In the genomic region with DNA sequence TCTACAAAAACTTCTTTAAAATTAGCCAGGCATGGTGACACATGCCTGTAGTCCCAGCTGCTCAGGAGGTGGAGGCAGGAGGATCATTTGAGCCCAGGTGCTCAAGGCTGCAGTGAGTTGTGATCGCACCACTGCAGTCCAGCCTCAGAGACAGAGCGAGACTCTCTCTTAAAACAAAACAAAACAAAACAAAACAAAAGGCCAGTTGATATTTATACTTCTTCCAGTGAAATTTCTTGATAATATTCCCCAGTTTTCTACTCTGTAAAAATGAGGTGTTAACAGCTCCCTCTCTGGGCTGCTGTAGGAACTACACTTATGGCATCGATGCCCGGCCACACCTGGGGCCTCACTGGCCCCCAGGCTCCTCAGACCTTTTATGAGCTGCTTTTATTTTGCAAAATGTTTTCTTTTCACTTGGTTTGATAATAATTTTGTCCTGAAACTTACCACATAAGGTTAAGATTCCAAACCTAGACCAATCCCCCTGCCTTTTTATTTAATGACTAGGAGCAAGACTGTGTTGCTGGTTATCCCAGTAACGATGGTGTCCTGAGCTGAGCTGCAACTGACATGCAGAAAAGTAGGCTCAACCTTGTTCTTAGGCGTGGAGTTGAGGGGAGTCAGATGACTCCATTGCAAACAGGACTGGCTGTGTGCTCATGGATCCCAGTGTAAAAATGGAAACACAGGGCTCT, we compare ENCODE assay signal across 8 cellular contexts. TPM values are rescaled to one million over a fixed set of nuclear protein-coding genes. Genes with fewer than 3 reads are reported as not detected.
DNase-seq lines count a peak whose midpoint lies in the region; ATAC-seq, FAIRE-seq and TF ChIP-seq lines count a peak whose summit lies in the region.

No MANE protein-coding gene starts in this region.

- no peak overlapping the region for H3K4me2 ChIP-seq in H1 (ENCODE audit: insufficient read depth in 1 of 2, low read depth in 2 of 2, low read length in 2 of 2)

- in situ Hi-C loops in KBM-7 (cut with MboI; ENCODE audit: low pct_unique_long_range_greater_than_20kb, low sequenced_read_pairs): no loop called here

- no peak overlapping the region for H2BK20ac ChIP-seq in H1 (ENCODE audit: low read length)

- no peak overlapping the region; the same call in 1 of the 2 replicates for H3K18ac ChIP-seq in H1 (ENCODE audit: extremely low read depth, low read length)

- H2BK15ac ChIP-seq in H1 (ENCODE audit: low read length): no peak overlapping the region

- H2BK120ac ChIP-seq in H1 (replicated peaks; ENCODE audit: low read depth, low read length): no peak overlapping the region

- no peaks in the 10 kb centered on the region for H3K27me3 Mint-ChIP-seq in naive B cell

- H2BK12ac ChIP-seq in H1 (ENCODE audit: low read depth, low read length): no peak overlapping the region

- no peaks in the 10 kb centered on the region for H3K23me2 ChIP-seq in H1 (ENCODE audit: low read depth, low read length)

- peaks cover 39 to 72% (median 56%) of the 10 kb centered on the region in 3 donors for H3K4me1 Mint-ChIP-seq in naive B cell

- CTCF ChIA-PET in H1 (lab: Charles Lee; ENCODE audit: partially characterized antibody): interaction anchor here (0.8 to 2.8 kb wide), 20 partner anchors 24 to 397 kb away, joined by 3 to 21 read pairs (median 4); a partner anchor contains a TSS

- no peak for TF ChIP-seq POLR2A in H1 (IDR thresholded peaks at IDR 0.05; ENCODE audit: control extremely low read depth in 1 of 2, low read depth in 2 of 2, low read length in 2 of 2)

- H3K56ac ChIP-seq in H1 (replicated peaks; ENCODE audit: insufficient read length, low read depth, low read length): no peak overlapping the region

- H4K8ac ChIP-seq in H1 (ENCODE audit: extremely low read depth, insufficient read depth, low read length): no peak overlapping the region

- peak; percentile 5 for DNase-seq in DMS 273 treated with DMSO at 0.1 percent for 48 hours (lab: John Stamatoyannopoulos, UW)
- peak; percentile 68 for DNase-seq in KBM-7
- DNase-seq in activated CD4-positive, alpha-beta T cell treated with anti-CD3 and anti-CD28 coated beads for 4 hours: peak; percentile 22 to 50
- peak in 1 of 2 experiments; percentile 74 for DNase-seq in H1 (ENCODE audit: low read depth in 1 of 2, low spot score in 2 of 2)
- DNase-seq in naive B cell: peak; percentile 48
- DNase-seq in NCI-H1436 treated with DMSO at 0.1 percent for 48 hours (lab: John Stamatoyannopoulos, UW): no peak

- TF ChIP-seq RAD21 in H1 (IDR thresholded peaks at IDR 0.05 in 1 of 2, conservative IDR thresholded peaks at IDR 0.05 in 1 of 2; ENCODE audit: low read depth in 2 of 2, low read length in 2 of 2): peak; percentile 26 to 46; a peak in 3 of 4 replicates

- POLR2A ChIA-PET in H1 (lab: Charles Lee; ENCODE audit: partially characterized antibody): interaction anchor here (0.7 to 2.0 kb wide), 8 partner anchors 9 to 211 kb away, joined by 3 to 7 read pairs (median 4); a partner anchor contains a TSS

- WGBS in H1 (ENCODE audit: extremely low coverage in 1 of 2, insufficient coverage in 1 of 2, insufficient read length in 1 of 2, insufficient replicate concordance in 2 of 2, low coverage in 1 of 2, low lambda C conversion rate in 2 of 2, missing lambda C conversion rate in 1 of 2), 2 experiments: 66% methylated on average over 6 of the region's 6 CpGs; no CpG with 5 or more reads in 1 of the 2 experiments

- no peak overlapping the region for H2AFZ ChIP-seq in H1 (ENCODE audit: low read length)

- no peak overlapping the region for H3K9ac ChIP-seq in H1 (replicated peaks in 1 of 4; ENCODE audit: extremely low read depth in 1 of 4, low read depth in 3 of 4, low read length in 3 of 4)

- peak overlapping the region; percentile 76 to 94 (median 91) for H3K27ac Mint-ChIP-seq in naive B cell

- no peak overlapping the region for H3K23ac ChIP-seq in H1 (ENCODE audit: insufficient read length)

- no peaks in the 10 kb centered on the region; a peak in 2 of 4 replicates for H3K79me2 ChIP-seq in H1 (ENCODE audit: control insufficient read depth in 1 of 2, insufficient read depth in 2 of 2, low read length in 2 of 2)

- FAIRE-seq in H1 (lab: Jason Lieb, UNC): no peak

- no peak overlapping the region for H2AK5ac ChIP-seq in H1 (ENCODE audit: low read depth, low read length)

- H3K9me3 ChIP-seq in H1 (ENCODE audit: insufficient read depth in 2 of 2, low read depth in 1 of 2, low read length in 1 of 2): no peaks in the 10 kb centered on the region

- H2BK5ac ChIP-seq in H1 (ENCODE audit: low read depth, low read length): no peak overlapping the region; the same call in 1 of the 2 replicates

- no peak overlapping the region for H3K4me3 ChIP-seq in H1 (ENCODE audit: extremely low read depth in 1 of 4, insufficient read depth in 2 of 4, low read depth in 3 of 4, low read length in 4 of 4)

- peaks cover 0 to 19% of the 10 kb centered on the region in 2 experiments for H4K20me1 ChIP-seq in H1 (replicated peaks in 1 of 2; ENCODE audit: control insufficient read depth in 1 of 2, insufficient read depth in 2 of 2, low read length in 2 of 2)

- no peak overlapping the region for H3K14ac ChIP-seq in H1 (ENCODE audit: insufficient read length)

- peak overlapping the region; percentile 85 for H3K4ac ChIP-seq in H1 (replicated peaks; ENCODE audit: insufficient read length, low read depth, low read length)

- no peak overlapping the region for H4K5ac ChIP-seq in H1 (ENCODE audit: insufficient read length, low read depth, low read length)

- H3K36me3 ChIP-seq in H1 (ENCODE audit: control insufficient read depth in 2 of 4, insufficient read depth in 4 of 4, low read length in 3 of 4): peaks cover 0 to 4% (median 0%) of the 10 kb centered on the region in 4 experiments; a peak in 3 of 8 replicates

- ATAC-seq in naive B cell (ENCODE audit: low read depth in 2 of 2) (peak; percentile 29 to 39), GM18909 (IDR thresholded peaks at IDR 0.05; ENCODE audit: poor library complexity, unreplicated experiment) (no peak), GM19467 (IDR thresholded peaks at IDR 0.05; ENCODE audit: unreplicated experiment) (no peak)

- H3K4me1 ChIP-seq in H1 (replicated peaks in 1 of 4; ENCODE audit: control insufficient read depth in 3 of 4, insufficient read depth in 4 of 4, low read length in 3 of 4): 0 out of 7 replicates have a peak, but pooled peaks cover 0 to 2% (median 0%) of the 10 kb centered on the region in 4 experiments

- no peak for TF ChIP-seq EP300 in H1 (IDR thresholded peaks at IDR 0.05; ENCODE audit: borderline replicate concordance in 1 of 2, low read depth in 2 of 2, low read length in 2 of 2)

- no peak overlapping the region for H4K91ac ChIP-seq in H1 (replicated peaks; ENCODE audit: insufficient read length, low read length)

- H3K27ac ChIP-seq in H1 (ENCODE audit: low read depth, low read length): no peak overlapping the region

- TF ChIP-seq CTCF in H1 (IDR thresholded peaks at IDR 0.05; ENCODE audit: control extremely low read depth in 1 of 3, insufficient read depth in 1 of 3, low read depth in 1 of 3, low read length in 3 of 3): peak; percentile 46 to 60 (median 59)

- peaks cover 7% of the 10 kb centered on the region for H3K79me1 ChIP-seq in H1 (ENCODE audit: low read depth, low read length)

- H3K9me3 Mint-ChIP-seq in naive B cell: no peaks in the 10 kb centered on the region

- peak overlapping the region in 7 of 8 donors; percentile 36 to 84 (median 71) for H3K4me3 Mint-ChIP-seq in naive B cell

- peaks cover 0 to 10% of the 10 kb centered on the region in 2 donors for H3K36me3 Mint-ChIP-seq in naive B cell

- no peaks in the 10 kb centered on the region for H3K27me3 ChIP-seq in H1 (replicated peaks in 1 of 4; ENCODE audit: control insufficient read depth in 3 of 4, extremely low read depth in 1 of 4, insufficient read depth in 3 of 4, low read length in 3 of 4)

RNA-seq across cellular contexts. Expression of a gene that starts 17.6 kb away (rescaled TPM):
- total RNA-seq in H1 (2021; fragmentation: NEBNext Ultra II Directional; extraction: Animal tissue kit (Norgen Biotek cat#: 25700)): 41.4 and 43.4 TPM in 2 replicates
- polyA plus RNA-seq in H1 (2011; rRNA removed) (16.9 and 27.9 TPM in 2 replicates), naive B cell (ENCODE audit: low read depth in 6 of 6) (10 to 100 TPM in 1 of 6 donors, 1 to 10 TPM in 5; 1.2 to 10.1 (median 2.2) TPM)
- polyA plus RNA-seq in H1 (2011; cell fraction: cytosol; rRNA removed): 32.3 TPM
- 174 TPM for polyA plus RNA-seq in H1 (2011; cell fraction: nucleus; rRNA removed)
- polyA plus RNA-seq in H1 (2012, experiment 1 of 2): 31.6 to 50.2 TPM (median 47.8 TPM) in 4 replicates
- polyA plus RNA-seq in H1 (2012, experiment 2 of 2): 19.0 TPM
- polyA plus RNA-seq in H1 (2013, experiment 1 of 2): 28.5 TPM
- polyA plus RNA-seq in H1 (2013, experiment 2 of 2): 25.8 TPM
- 20.9 and 23.0 TPM in 2 replicates for polyA minus RNA-seq in H1 (2011; rRNA and poly(A)+ RNA removed)
- 32.1 TPM for polyA minus RNA-seq in H1 (2011; cell fraction: cytosol; rRNA and poly(A)+ RNA removed)
- 67.2 TPM for polyA minus RNA-seq in H1 (2011; cell fraction: nucleus; rRNA and poly(A)+ RNA removed)

RNA-seq across cellular contexts. Expression of a gene that starts 45.5 kb away (rescaled TPM):
- total RNA-seq in H1 (2021; fragmentation: NEBNext Ultra II Directional; extraction: Animal tissue kit (Norgen Biotek cat#: 25700)): 197 and 199 TPM in 2 replicates
- polyA plus RNA-seq in H1 (2011; rRNA removed): 67.6 and 70.8 TPM in 2 replicates
- polyA plus RNA-seq in H1 (2011; cell fraction: cytosol; rRNA removed): 86.6 TPM
- 66.1 TPM for polyA plus RNA-seq in H1 (2011; cell fraction: nucleus; rRNA removed)
- 108 to 121 TPM (median 116 TPM) in 4 replicates for polyA plus RNA-seq in H1 (2012, experiment 1 of 2)
- 65.0 TPM for polyA plus RNA-seq in H1 (2012, experiment 2 of 2)
- polyA plus RNA-seq in H1 (2013, experiment 1 of 2): 101 TPM
- polyA plus RNA-seq in H1 (2013, experiment 2 of 2): 104 TPM
- polyA minus RNA-seq in H1 (2011; rRNA and poly(A)+ RNA removed): 76.5 and 91.0 TPM in 2 replicates
- polyA minus RNA-seq in H1 (2011; cell fraction: cytosol; rRNA and poly(A)+ RNA removed): 55.5 TPM
- 37.6 TPM for polyA minus RNA-seq in H1 (2011; cell fraction: nucleus; rRNA and poly(A)+ RNA removed)
- 10 to 100 TPM in 5 of 6 donors, 1 to 10 TPM in 1; 6.8 to 14.4 (median 11.5) TPM for polyA plus RNA-seq in naive B cell (ENCODE audit: low read depth in 6 of 6)

RNA-seq across cellular contexts. Expression of a gene that starts 47.7 kb away (rescaled TPM):
- total RNA-seq in H1 (2021; fragmentation: NEBNext Ultra II Directional; extraction: Animal tissue kit (Norgen Biotek cat#: 25700)): 70.9 and 72.5 TPM in 2 replicates
- polyA plus RNA-seq in H1 (2011; rRNA removed) (163 and 214 TPM in 2 replicates), naive B cell (ENCODE audit: low read depth in 6 of 6) (10 to 100 TPM; 32.0 to 61.1 (median 49.1) TPM)
- polyA plus RNA-seq in H1 (2011; cell fraction: cytosol; rRNA removed): 121 TPM
- polyA plus RNA-seq in H1 (2011; cell fraction: nucleus; rRNA removed): 208 TPM
- 38.1 to 86.9 TPM (median 80.9 TPM) in 4 replicates for polyA plus RNA-seq in H1 (2012, experiment 1 of 2)
- 93.0 TPM for polyA plus RNA-seq in H1 (2012, experiment 2 of 2)
- 73.8 TPM for polyA plus RNA-seq in H1 (2013, experiment 1 of 2)
- polyA plus RNA-seq in H1 (2013, experiment 2 of 2): 79.6 TPM
- polyA minus RNA-seq in H1 (2011; rRNA and poly(A)+ RNA removed): 4.7 and 7.5 TPM in 2 replicates
- 31.9 TPM for polyA minus RNA-seq in H1 (2011; cell fraction: cytosol; rRNA and poly(A)+ RNA removed)
- 46.7 TPM for polyA minus RNA-seq in H1 (2011; cell fraction: nucleus; rRNA and poly(A)+ RNA removed)

RNA-seq across cellular contexts. Expression of a gene that starts 49.0 kb away (rescaled TPM):
- 19.3 and 19.7 TPM in 2 replicates for total RNA-seq in H1 (2021; fragmentation: NEBNext Ultra II Directional; extraction: Animal tissue kit (Norgen Biotek cat#: 25700))
- polyA plus RNA-seq in H1 (2011; rRNA removed) (13.1 and 17.0 TPM in 2 replicates), naive B cell (ENCODE audit: low read depth in 6 of 6) (1 to 10 TPM in 1 of 6 donors, under 1 TPM in 5; 0.43 to 2.8 (median 0.93) TPM)
- polyA plus RNA-seq in H1 (2011; cell fraction: cytosol; rRNA removed): 17.4 TPM
- 144 TPM for polyA plus RNA-seq in H1 (2011; cell fraction: nucleus; rRNA removed)
- 15.4 to 20.9 TPM (median 18.8 TPM) in 4 replicates for polyA plus RNA-seq in H1 (2012, experiment 1 of 2)
- 10.1 TPM for polyA plus RNA-seq in H1 (2012, experiment 2 of 2)
- polyA plus RNA-seq in H1 (2013, experiment 1 of 2): 6.1 TPM
- polyA plus RNA-seq in H1 (2013, experiment 2 of 2): 4.8 TPM
- polyA minus RNA-seq in H1 (2011; rRNA and poly(A)+ RNA removed): 4.4 and 4.6 TPM in 2 replicates
- polyA minus RNA-seq in H1 (2011; cell fraction: cytosol; rRNA and poly(A)+ RNA removed): 8.2 TPM
- polyA minus RNA-seq in H1 (2011; cell fraction: nucleus; rRNA and poly(A)+ RNA removed): 33.1 TPM

RNA-seq across cellular contexts. Expression of a gene that starts 49.3 kb away (rescaled TPM):
- 252 and 267 TPM in 2 replicates for total RNA-seq in H1 (2021; fragmentation: NEBNext Ultra II Directional; extraction: Animal tissue kit (Norgen Biotek cat#: 25700))
- polyA plus RNA-seq in H1 (2011; rRNA removed) (168 and 250 TPM in 2 replicates), naive B cell (ENCODE audit: low read depth in 6 of 6) (100 to 1,000 TPM in 4 of 6 donors, 10 to 100 TPM in 2; 76.4 to 120 (median 108) TPM)
- 256 TPM for polyA plus RNA-seq in H1 (2011; cell fraction: cytosol; rRNA removed)
- 198 TPM for polyA plus RNA-seq in H1 (2011; cell fraction: nucleus; rRNA removed)
- polyA plus RNA-seq in H1 (2012, experiment 1 of 2): 193 to 245 TPM (median 224 TPM) in 4 replicates
- polyA plus RNA-seq in H1 (2012, experiment 2 of 2): 253 TPM
- 216 TPM for polyA plus RNA-seq in H1 (2013, experiment 1 of 2)
- polyA plus RNA-seq in H1 (2013, experiment 2 of 2): 235 TPM
- 35.3 and 37.0 TPM in 2 replicates for polyA minus RNA-seq in H1 (2011; rRNA and poly(A)+ RNA removed)
- 103 TPM for polyA minus RNA-seq in H1 (2011; cell fraction: cytosol; rRNA and poly(A)+ RNA removed)
- polyA minus RNA-seq in H1 (2011; cell fraction: nucleus; rRNA and poly(A)+ RNA removed): 46.1 TPM

Comparison
In these comparisons a context has a peak if more than half of its experiments do, and no peak if none do; other contexts are left out.
1. ATAC-seq: peak in naive B cell (2 of 2); none in GM18909 (single experiment) and GM19467 (single experiment).